In genomic region chr17:41665566-41666335, GRCh38 we compare ENCODE assay signal across 8 cellular contexts. TPM values are rescaled to one million over a fixed set of nuclear protein-coding genes. Genes with fewer than 3 reads are reported as not detected.
DNase-seq lines count a peak whose midpoint lies in the region; ATAC-seq, FAIRE-seq and TF ChIP-seq lines count a peak whose summit lies in the region.

No MANE protein-coding gene starts in this region.

- WGBS in HepG2 (ENCODE audit: low lambda C conversion rate), result 2% methylated on average over 19 of the region's 40 CpGs

- peak overlapping the region; percentile 99 for H3K27ac Mint-ChIP-seq in activated CD4-positive, alpha-beta T cell treated with anti-CD3 and anti-CD28 coated beads, Interleukin-2, amount 10 ng/mL, durations not matched to agents 24 days and 14 days

- H3K9ac ChIP-seq in HepG2 (ENCODE audit: insufficient read depth, low read depth, low read length), result peak overlapping the region; percentile 59

- POLR2A ChIA-PET in HepG2 (lab: Yijun Ruan, JAX), result interaction anchor here (0.9 to 6.3 kb wide), 6 partner anchors 10 to 847 kb away, joined by 3 to 102 read pairs (median 5); partner anchors contain the start of gene EIF1

- no TSS peak for BruUV-seq in HepG2 (replicated peaks; lab: Mats Ljungman, UMichigan)

- peak in 1 of 2 experiments; percentile 66; a peak in 2 of 4 replicates for TF ChIP-seq POLR2A in HepG2 (IDR thresholded peaks at IDR 0.05; ENCODE audit: insufficient read depth in 1 of 2, low read depth in 2 of 2, low read length in 2 of 2)

- ATAC-seq in HG03442 (IDR thresholded peaks at IDR 0.05; ENCODE audit: unreplicated experiment), result peak; percentile 58
- ATAC-seq in HepG2, result peak; percentile 87

- peak; percentile 54 for TF ChIP-seq RAD21 in HepG2 (CRISPR knock-in tag; IDR thresholded peaks at IDR 0.05)

- H2AFZ ChIP-seq in HepG2 (ENCODE audit: low read length), result peak overlapping the region; percentile 92

- TF ChIP-seq EP300 in HepG2 (IDR thresholded peaks at IDR 0.05; ENCODE audit: low read depth in 2 of 2, low read length in 2 of 2) (peak in 1 of 2 experiments; percentile 4; a peak in 1 of 4 replicates), HepG2 (CRISPR knock-in tag; IDR thresholded peaks at IDR 0.05; ENCODE audit: borderline replicate concordance) (peak; percentile 17; the same call in 1 of the 2 replicates)

- H3K4me3 Mint-ChIP-seq in activated CD4-positive, alpha-beta T cell treated with anti-CD3 and anti-CD28 coated beads, Interleukin-2, amount 10 ng/mL, durations not matched to agents 24 days and 14 days, result peak overlapping the region; percentile 89

- no peaks in the 10 kb centered on the region for H4K20me1 ChIP-seq in HepG2 (ENCODE audit: insufficient read depth, low read length)

- H3K27me3 ChIP-seq in HepG2 (ENCODE audit: control insufficient read depth in 1 of 2, insufficient read depth in 2 of 2, low read length in 2 of 2), result peaks cover 0 to 16% of the 10 kb centered on the region in 2 experiments; a peak in 2 of 5 replicates

- H3K4me1 ChIP-seq in HepG2 (ENCODE audit: insufficient read depth, low read length), result peaks cover 47% of the 10 kb centered on the region

- no peaks in the 10 kb centered on the region for H3K9me3 ChIP-seq in HepG2 (ENCODE audit: low read length)

- H3K27ac ChIP-seq in HepG2 (ENCODE audit: extremely low read length, insufficient read depth, low read length), result peak overlapping the region; percentile 9

- CTCF ChIA-PET in HepG2 (lab: Yijun Ruan, JAX; ENCODE audit: low intra/inter-chr PET ratio, low total read pairs), result interaction anchor here (1.4 to 8.5 kb wide), 5 partner anchors 16 to 862 kb away, joined by 3 to 242 read pairs (median 10); no protein-coding TSS in a partner anchor

- intact Hi-C loops in activated CD4-positive, alpha-beta T cell treated with anti-CD3 and anti-CD28 coated beads, Interleukin-2, amount 10 ng/mL, durations not matched to agents 24 days and 14 days (cut with micrococcal nuclease), result loop anchor here (1.0 to 10.0 kb wide), 7 partner anchors 17 to 1103 kb away; partner anchors contain the start of genes EIF1 and SMARCE1
- intact Hi-C loops in HepG2 (cut with micrococcal nuclease; ENCODE audit: unreplicated experiment), result loop anchor here (1.0 to 10.0 kb wide), 4 partner anchors 23 to 1051 kb away; partner anchors contain the start of gene EIF1

- no peaks in the 10 kb centered on the region for H3K9me3 Mint-ChIP-seq in activated CD4-positive, alpha-beta T cell treated with anti-CD3 and anti-CD28 coated beads, Interleukin-2, amount 10 ng/mL, durations not matched to agents 24 days and 14 days

- peak overlapping the region; percentile 100 for H3K4me2 ChIP-seq in HepG2 (ENCODE audit: low read depth, low read length)

- peak overlapping the region; percentile 54 to 80 (median 55) for H3K4me3 ChIP-seq in HepG2 (replicated peaks in 1 of 3; ENCODE audit: insufficient read depth in 1 of 3, low read depth in 2 of 3, low read length in 3 of 3)

- H3K4me1 Mint-ChIP-seq in activated CD4-positive, alpha-beta T cell treated with anti-CD3 and anti-CD28 coated beads, Interleukin-2, amount 10 ng/mL, durations not matched to agents 24 days and 14 days, result peaks cover 48% of the 10 kb centered on the region

- TF ChIP-seq CTCF in HepG2 (CRISPR knock-in tag; IDR thresholded peaks at IDR 0.05), result peak; percentile 96

- in situ Hi-C loops in HepG2 (cut with HindIII; ENCODE audit: extremely low pct_ligation_motif_present, low pct_unique_long_range_greater_than_20kb), result no loop called here

- H3K27me3 Mint-ChIP-seq in activated CD4-positive, alpha-beta T cell treated with anti-CD3 and anti-CD28 coated beads, Interleukin-2, amount 10 ng/mL, durations not matched to agents 24 days and 14 days, result peaks cover 12% of the 10 kb centered on the region

- no peaks in the 10 kb centered on the region for H3K36me3 ChIP-seq in HepG2 (replicated peaks in 1 of 2; ENCODE audit: control insufficient read depth in 1 of 2, insufficient read depth in 2 of 2, low read length in 2 of 2)

- no peaks in the 10 kb centered on the region for H3K79me2 ChIP-seq in HepG2 (ENCODE audit: insufficient read depth, low read length)

- H3K36me3 Mint-ChIP-seq in activated CD4-positive, alpha-beta T cell treated with anti-CD3 and anti-CD28 coated beads, Interleukin-2, amount 10 ng/mL, durations not matched to agents 24 days and 14 days (ENCODE audit: low read depth), result peaks cover 3% of the 10 kb centered on the region

- peak; percentile 54 for FAIRE-seq in HepG2 (lab: Jason Lieb, UNC)

- DNase-seq in Ammon's horn (ENCODE audit: low spot score), result peak; percentile 89
- DNase-seq in GM19240 (ENCODE audit: insufficient read length, low spot score), result peak; percentile 70
- peak; percentile 92 for DNase-seq in NCI-H510A treated with DMSO at 0.1 percent for 48 hours (lab: John Stamatoyannopoulos, UW)
- peak; percentile 98 for DNase-seq in activated CD4-positive, alpha-beta T cell treated with anti-CD3 and anti-CD28 coated beads, Interleukin-2, amount 10 ng/mL, durations not matched to agents 24 days and 14 days
- DNase-seq in dedifferentiated amniotic fluid mesenchymal stem cell (ENCODE audit: extremely low spot score), result peak; percentile 68
- peak; percentile 68 for DNase-seq in HepG2 (ENCODE audit: low spot score)
- DNase-seq in stimulated activated CD4-positive, alpha-beta T cell treated with anti-CD3 and anti-CD28 coated beads, Interleukin-2, amount 100 ng/mL, for 48 hours, result peak; percentile 86 to 94

RNA-seq across cellular contexts. Expression of gene EIF1, which starts 22.9 kb away (rescaled TPM):
- 837 and 858 TPM in 2 replicates for total RNA-seq in activated CD4-positive, alpha-beta T cell treated with anti-CD3 and anti-CD28 coated beads, Interleukin-2, amount 10 ng/mL, durations not matched to agents 24 days and 14 days
- total RNA-seq in HepG2 (2016; rRNA removed; fragmentation: Illumina TruSeq; extraction: Trizol), result 147 and 199 TPM in 2 replicates
- total RNA-seq in HepG2 (2016; cell fraction: cytosol; rRNA removed; fragmentation: Illumina TruSeq; extraction: Trizol; ENCODE audit: low read depth), result 90.4 and 105 TPM in 2 replicates
- total RNA-seq in HepG2 (2016; cell fraction: insoluble cytoplasmic fraction; rRNA removed; fragmentation: Illumina TruSeq; extraction: Trizol), result 134 and 191 TPM in 2 replicates
- total RNA-seq in HepG2 (2016; cell fraction: membrane; rRNA removed; fragmentation: Illumina TruSeq; extraction: Trizol), result 209 and 226 TPM in 2 replicates
- 237 and 265 TPM in 2 replicates for total RNA-seq in HepG2 (2016; cell fraction: nucleus; rRNA removed; fragmentation: Illumina TruSeq; extraction: Trizol)
- 388 and 517 TPM in 2 replicates for polyA plus RNA-seq in HepG2 (2011; rRNA removed)
- 157 and 242 TPM in 2 replicates for polyA plus RNA-seq in HepG2 (2011; cell fraction: cytosol; rRNA removed)
- 346 and 409 TPM in 2 replicates for polyA plus RNA-seq in HepG2 (2011; cell fraction: nucleus; rRNA removed)
- 1,096 and 1,427 TPM in 2 replicates for polyA plus RNA-seq in HepG2 (2012)
- polyA plus RNA-seq in HepG2 (2016; cell fraction: cytosol; fragmentation: Illumina TruSeq; extraction: Trizol; ENCODE audit: low read depth), result 537 and 540 TPM in 2 replicates
- 606 and 702 TPM in 2 replicates for polyA plus RNA-seq in HepG2 (2016; cell fraction: insoluble cytoplasmic fraction; fragmentation: Illumina TruSeq; extraction: Trizol; ENCODE audit: low read depth)
- 490 and 548 TPM in 2 replicates for polyA plus RNA-seq in HepG2 (2016; cell fraction: membrane; fragmentation: Illumina TruSeq; extraction: Trizol; ENCODE audit: low read depth)
- polyA plus RNA-seq in HepG2 (2016; cell fraction: nucleus; fragmentation: Illumina TruSeq; extraction: Trizol; ENCODE audit: insufficient read depth, low read depth), result 691 and 695 TPM in 2 replicates
- polyA minus RNA-seq in HepG2 (2011; rRNA and poly(A)+ RNA removed; ENCODE audit: low replicate concordance), result 70.2 and 87.8 TPM in 2 replicates
- polyA minus RNA-seq in HepG2 (2011; cell fraction: cytosol; rRNA and poly(A)+ RNA removed), result 159 and 198 TPM in 2 replicates
- polyA minus RNA-seq in HepG2 (2011; cell fraction: nucleus; rRNA and poly(A)+ RNA removed), result 333 and 395 TPM in 2 replicates

RNA-seq across cellular contexts. Expression of gene KRT17, which starts 41.4 kb away (rescaled TPM):
- not detected in 2 replicates for total RNA-seq in activated CD4-positive, alpha-beta T cell treated with anti-CD3 and anti-CD28 coated beads, Interleukin-2, amount 10 ng/mL, durations not matched to agents 24 days and 14 days
- total RNA-seq in HepG2 (2016; rRNA removed; fragmentation: Illumina TruSeq; extraction: Trizol), result 0.52 and 0.82 TPM in 2 replicates
- total RNA-seq in HepG2 (2016; cell fraction: cytosol; rRNA removed; fragmentation: Illumina TruSeq; extraction: Trizol; ENCODE audit: low read depth), result 0.40 and 0.44 TPM in 2 replicates
- 0.40 and 0.54 TPM in 2 replicates for total RNA-seq in HepG2 (2016; cell fraction: insoluble cytoplasmic fraction; rRNA removed; fragmentation: Illumina TruSeq; extraction: Trizol)
- total RNA-seq in HepG2 (2016; cell fraction: membrane; rRNA removed; fragmentation: Illumina TruSeq; extraction: Trizol), result 0.38 and 0.65 TPM in 2 replicates
- total RNA-seq in HepG2 (2016; cell fraction: nucleus; rRNA removed; fragmentation: Illumina TruSeq; extraction: Trizol), result 1.4 TPM in 1 of 2 replicates, not detected in the other
- polyA plus RNA-seq in HepG2 (2011; rRNA removed), result 0.38 and 0.47 TPM in 2 replicates
- polyA plus RNA-seq in HepG2 (2011; cell fraction: cytosol; rRNA removed), result 0.43 and 0.50 TPM in 2 replicates
- 0.23 and 0.66 TPM in 2 replicates for polyA plus RNA-seq in HepG2 (2011; cell fraction: nucleus; rRNA removed)
- 0.28 TPM in 1 of 2 replicates, not detected in the other for polyA plus RNA-seq in HepG2 (2012)
- polyA plus RNA-seq in HepG2 (2016; cell fraction: cytosol; fragmentation: Illumina TruSeq; extraction: Trizol; ENCODE audit: low read depth), result 0.54 and 0.71 TPM in 2 replicates
- 0.70 and 0.84 TPM in 2 replicates for polyA plus RNA-seq in HepG2 (2016; cell fraction: insoluble cytoplasmic fraction; fragmentation: Illumina TruSeq; extraction: Trizol; ENCODE audit: low read depth)
- polyA plus RNA-seq in HepG2 (2016; cell fraction: membrane; fragmentation: Illumina TruSeq; extraction: Trizol; ENCODE audit: low read depth), result 0.35 and 1.0 TPM in 2 replicates
- 0.55 and 0.81 TPM in 2 replicates for polyA plus RNA-seq in HepG2 (2016; cell fraction: nucleus; fragmentation: Illumina TruSeq; extraction: Trizol; ENCODE audit: insufficient read depth, low read depth)
- polyA minus RNA-seq in HepG2 (2011; rRNA and poly(A)+ RNA removed; ENCODE audit: low replicate concordance), result 0.32 and 1,101 TPM in 2 replicates
- 9.0 and 16.5 TPM in 2 replicates for polyA minus RNA-seq in HepG2 (2011; cell fraction: cytosol; rRNA and poly(A)+ RNA removed)
- 3.5 and 5.9 TPM in 2 replicates for polyA minus RNA-seq in HepG2 (2011; cell fraction: nucleus; rRNA and poly(A)+ RNA removed)

RNA-seq across cellular contexts. Expression of gene GAST, which starts 46.4 kb away (rescaled TPM):
- total RNA-seq in activated CD4-positive, alpha-beta T cell treated with anti-CD3 and anti-CD28 coated beads, Interleukin-2, amount 10 ng/mL, durations not matched to agents 24 days and 14 days, result not detected in 2 replicates
- 0.42 TPM in 1 of 2 replicates, not detected in the other for total RNA-seq in HepG2 (2016; rRNA removed; fragmentation: Illumina TruSeq; extraction: Trizol)
- total RNA-seq in HepG2 (2016; cell fraction: cytosol; rRNA removed; fragmentation: Illumina TruSeq; extraction: Trizol; ENCODE audit: low read depth), result not detected in 2 replicates
- 0.52 TPM in 1 of 2 replicates, not detected in the other for total RNA-seq in HepG2 (2016; cell fraction: insoluble cytoplasmic fraction; rRNA removed; fragmentation: Illumina TruSeq; extraction: Trizol)
- total RNA-seq in HepG2 (2016; cell fraction: membrane; rRNA removed; fragmentation: Illumina TruSeq; extraction: Trizol), result not detected in 2 replicates
- 1.4 TPM in 1 of 2 replicates, not detected in the other for total RNA-seq in HepG2 (2016; cell fraction: nucleus; rRNA removed; fragmentation: Illumina TruSeq; extraction: Trizol)
- 0.32 and 0.65 TPM in 2 replicates for polyA plus RNA-seq in HepG2 (2011; rRNA removed)
- 0.32 and 0.93 TPM in 2 replicates for polyA plus RNA-seq in HepG2 (2011; cell fraction: cytosol; rRNA removed)
- not detected in 2 replicates for polyA plus RNA-seq in HepG2 (2011; cell fraction: nucleus; rRNA removed)
- 0.56 and 4.9 TPM in 2 replicates for polyA plus RNA-seq in HepG2 (2012)
- not detected in 2 replicates for polyA plus RNA-seq in HepG2 (2016; cell fraction: cytosol; fragmentation: Illumina TruSeq; extraction: Trizol; ENCODE audit: low read depth)
- 1.1 TPM in 1 of 2 replicates, not detected in the other for polyA plus RNA-seq in HepG2 (2016; cell fraction: insoluble cytoplasmic fraction; fragmentation: Illumina TruSeq; extraction: Trizol; ENCODE audit: low read depth)
- not detected in 2 replicates for polyA plus RNA-seq in HepG2 (2016; cell fraction: membrane; fragmentation: Illumina TruSeq; extraction: Trizol; ENCODE audit: low read depth)
- polyA plus RNA-seq in HepG2 (2016; cell fraction: nucleus; fragmentation: Illumina TruSeq; extraction: Trizol; ENCODE audit: insufficient read depth, low read depth), result 1.4 TPM in 1 of 2 replicates, not detected in the other
- 0.58 TPM in 1 of 2 replicates, not detected in the other for polyA minus RNA-seq in HepG2 (2011; rRNA and poly(A)+ RNA removed; ENCODE audit: low replicate concordance)
- not detected in 2 replicates for polyA minus RNA-seq in HepG2 (2011; cell fraction: cytosol; rRNA and poly(A)+ RNA removed)
- not detected in 2 replicates for polyA minus RNA-seq in HepG2 (2011; cell fraction: nucleus; rRNA and poly(A)+ RNA removed)

RNA-seq across cellular contexts. Expression of gene KRT16, which starts 53.2 kb away (rescaled TPM):
- total RNA-seq in activated CD4-positive, alpha-beta T cell treated with anti-CD3 and anti-CD28 coated beads, Interleukin-2, amount 10 ng/mL, durations not matched to agents 24 days and 14 days, result not detected in 2 replicates
- not detected in 2 replicates for total RNA-seq in HepG2 (2016; rRNA removed; fragmentation: Illumina TruSeq; extraction: Trizol)
- total RNA-seq in HepG2 (2016; cell fraction: cytosol; rRNA removed; fragmentation: Illumina TruSeq; extraction: Trizol; ENCODE audit: low read depth), result not detected in 2 replicates
- total RNA-seq in HepG2 (2016; cell fraction: insoluble cytoplasmic fraction; rRNA removed; fragmentation: Illumina TruSeq; extraction: Trizol), result not detected in 2 replicates
- total RNA-seq in HepG2 (2016; cell fraction: membrane; rRNA removed; fragmentation: Illumina TruSeq; extraction: Trizol), result not detected in 2 replicates
- total RNA-seq in HepG2 (2016; cell fraction: nucleus; rRNA removed; fragmentation: Illumina TruSeq; extraction: Trizol), result not detected in 2 replicates
- 0.07 TPM in 1 of 2 replicates, not detected in the other for polyA plus RNA-seq in HepG2 (2011; rRNA removed)
- polyA plus RNA-seq in HepG2 (2011; cell fraction: cytosol; rRNA removed), result not detected in 2 replicates
- not detected in 2 replicates for polyA plus RNA-seq in HepG2 (2011; cell fraction: nucleus; rRNA removed)
- polyA plus RNA-seq in HepG2 (2012), result not detected in 2 replicates
- polyA plus RNA-seq in HepG2 (2016; cell fraction: cytosol; fragmentation: Illumina TruSeq; extraction: Trizol; ENCODE audit: low read depth), result not detected in 2 replicates
- not detected in 2 replicates for polyA plus RNA-seq in HepG2 (2016; cell fraction: insoluble cytoplasmic fraction; fragmentation: Illumina TruSeq; extraction: Trizol; ENCODE audit: low read depth)
- not detected in 2 replicates for polyA plus RNA-seq in HepG2 (2016; cell fraction: membrane; fragmentation: Illumina TruSeq; extraction: Trizol; ENCODE audit: low read depth)
- not detected in 2 replicates for polyA plus RNA-seq in HepG2 (2016; cell fraction: nucleus; fragmentation: Illumina TruSeq; extraction: Trizol; ENCODE audit: insufficient read depth, low read depth)
- 5.8 TPM in 1 of 2 replicates, not detected in the other for polyA minus RNA-seq in HepG2 (2011; rRNA and poly(A)+ RNA removed; ENCODE audit: low replicate concordance)
- not detected in 2 replicates for polyA minus RNA-seq in HepG2 (2011; cell fraction: cytosol; rRNA and poly(A)+ RNA removed)
- not detected in 2 replicates for polyA minus RNA-seq in HepG2 (2011; cell fraction: nucleus; rRNA and poly(A)+ RNA removed)

Comparison
In these comparisons a context has a peak if more than half of its experiments do, and no peak if none do; other contexts are left out.
1. Peak in every context shown above with its lines: DNase-seq, ATAC-seq, H3K4me3 ChIP-seq and H3K27ac ChIP-seq.